In genomic region chr2:161308178-161308955, GRCh38 we compare ENCODE assay signal across 1 cellular context.
TF ChIP-seq lines count a peak whose summit lies in the region.

Gene PSMD14 (plus strand): TSS chr2:161308425. CDS start chr2:161318826, 10,401 bp downstream.

TF ChIP-seq in GM12878, 131 proteins besides CTCF, POLR2A, EP300 and RAD21 (continued from another document):
- TF ChIP-seq E2F8 (IDR thresholded peaks at IDR 0.05; ENCODE audit: low read depth, partially characterized antibody) (peak; percentile 33), ZNF687 (IDR thresholded peaks at IDR 0.05) (peak; percentile 96), NR2C1 (IDR thresholded peaks at IDR 0.05) (peak; percentile 97), CREM (IDR thresholded peaks at IDR 0.05; ENCODE audit: low read depth) (peak; percentile 32; the same call in 1 of the 2 replicates), CBX5 (IDR thresholded peaks at IDR 0.05; ENCODE audit: low read depth) (peak; percentile 69; the same call in 1 of the 2 replicates), GATAD2B (conservative IDR thresholded peaks at IDR 0.05; ENCODE audit: low read depth) (peak; percentile 89; the same call in 1 of the 2 replicates), HCFC1 (IDR thresholded peaks at IDR 0.05; ENCODE audit: low read length) (peak; percentile 50), RFX5 (IDR thresholded peaks at IDR 0.05; ENCODE audit: low read depth, low read length) (no peak), RELA (IDR thresholded peaks at IDR 0.05; ENCODE audit: borderline replicate concordance, partially characterized antibody) (no peak), POLR2AphosphoS2 (IDR thresholded peaks at IDR 0.05; ENCODE audit: low read depth, low read length) (no peak), RBBP5 (conservative IDR thresholded peaks at IDR 0.05) (peak; percentile 75; the same call in 1 of the 2 replicates), IKZF1 (conservative IDR thresholded peaks at IDR 0.05) (peak; percentile 99), USF1 (IDR thresholded peaks at IDR 0.05; ENCODE audit: borderline replicate concordance, extremely low read length, insufficient read depth, low read depth, low read length) (peak; percentile 25), TAF1 (IDR thresholded peaks at IDR 0.05; ENCODE audit: borderline replicate concordance, low read depth, low read length) (peak; percentile 90), HDAC6 (IDR thresholded peaks at IDR 0.05; ENCODE audit: unreplicated experiment) (peak; percentile 74), CREB1 (IDR thresholded peaks at IDR 0.05; ENCODE audit: low read depth) (peak; percentile 74; the same call in 1 of the 2 replicates), ZNF217 (IDR thresholded peaks at IDR 0.05) (no peak; the same call in 1 of the 2 replicates), PKNOX1 (IDR thresholded peaks at IDR 0.05) (no peak), SMAD1 (IDR thresholded peaks at IDR 0.05; ENCODE audit: low read depth, partially characterized antibody) (no peak), SMAD5 (IDR thresholded peaks at IDR 0.05; ENCODE audit: low read depth) (peak; percentile 76), BRCA1 (IDR thresholded peaks at IDR 0.05; ENCODE audit: low read depth, low read length) (no peak), SKIL (IDR thresholded peaks at IDR 0.05; ENCODE audit: low read depth, poor library complexity, severe bottlenecking) (no peak), EZH2 (IDR thresholded peaks at IDR 0.05; ENCODE audit: borderline replicate concordance, control insufficient read depth, low read depth, low read length) (no peak), ETV6 (conservative IDR thresholded peaks at IDR 0.05 in 1 of 2, IDR thresholded peaks at IDR 0.05 in 1 of 2; ENCODE audit: borderline replicate concordance in 1 of 2, low read depth in 1 of 2) (peak in 1 of 2 experiments; percentile 49; a peak in 1 of 4 replicates), CBFB (IDR thresholded peaks at IDR 0.05; ENCODE audit: low read depth) (peak; percentile 40; the same call in 1 of the 2 replicates), SUZ12 (IDR thresholded peaks at IDR 0.05; ENCODE audit: unreplicated experiment) (no peak), ZNF207 (IDR thresholded peaks at IDR 0.05; ENCODE audit: borderline replicate concordance) (0 out of 2 replicates have a peak, but pooled peaks have one; percentile 24), PAX5 (IDR thresholded peaks at IDR 0.05; ENCODE audit: borderline replicate concordance, low read depth, low read length) (no peak), E2F4 (IDR thresholded peaks at IDR 0.05; ENCODE audit: low read depth, low read length) (peak; percentile 69; the same call in 1 of the 2 replicates), TBL1XR1 (IDR thresholded peaks at IDR 0.05; ENCODE audit: low read depth, low read length) (peak; percentile 20; the same call in 1 of the 2 replicates), SMARCA5 (IDR thresholded peaks at IDR 0.05) (peak; percentile 41; the same call in 1 of the 2 replicates), FOXK2 (IDR thresholded peaks at IDR 0.05) (no peak), ZNF592 (IDR thresholded peaks at IDR 0.05) (no peak), BCL3 (IDR thresholded peaks at IDR 0.05; ENCODE audit: borderline replicate concordance, insufficient read depth, low read depth, low read length, poor library complexity, severe bottlenecking) (no peak)
